Comparison of ENCODE assay signal across 6 cellular contexts in genomic region chr1:30475966-30476365, GRCh38.
"Had no signal": no experiment of that assay in that cellular context is flagged by ENCODE, and none has a peak within 500 bp of the region (broad histone marks: within the 10 kb centered on the region; RNA-seq: fewer than 3 reads in every experiment).

No MANE protein-coding gene starts in this region.

- H3K27ac Mint-ChIP-seq: GM23338, H9, IgD-negative memory B cell had no signal

- H3K4me1 Mint-ChIP-seq: GM23338, H9, IgD-negative memory B cell had no signal

- H3K4me3 ChIP-seq: GM23338 had no signal

- ATAC-seq: GM23338, HepG2 had no signal

- DNase-seq: H9, HCEC 1CT had no signal

- H3K4me3 Mint-ChIP-seq: GM23338, H9, IgD-negative memory B cell had no signal

- H3K27ac ChIP-seq: HL-60 had no signal
